ENCODE assay signal across 13 cellular contexts in the genomic region with DNA sequence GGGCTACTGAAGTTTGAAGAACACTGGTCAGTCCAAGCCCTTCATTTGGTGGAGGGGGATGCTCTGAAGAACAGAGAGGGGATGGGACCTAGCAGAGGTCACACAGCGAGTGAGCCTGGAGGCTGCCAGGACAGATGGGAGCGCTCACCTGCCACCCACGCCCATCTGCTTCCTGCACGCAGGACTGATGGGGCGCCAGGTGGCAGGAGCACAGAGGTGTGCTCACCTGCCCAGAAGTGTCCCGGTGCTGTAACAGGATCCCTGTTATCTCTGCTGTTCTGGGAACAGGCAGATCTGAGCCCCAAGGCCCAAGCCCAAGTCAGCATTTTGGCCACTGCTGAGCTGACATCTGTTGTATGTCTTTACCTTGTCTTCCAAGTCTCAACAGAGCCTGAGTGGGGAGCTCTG. TPM values are rescaled to one million over a fixed set of nuclear protein-coding genes. Genes with fewer than 3 reads are reported as not detected.
DNase-seq lines count a peak whose midpoint lies in the region; ATAC-seq and TF ChIP-seq lines count a peak whose summit lies in the region.
"Had no signal": no experiment of that assay in that cellular context is flagged by ENCODE, and none has a peak within 500 bp of the region (broad histone marks: within the 10 kb centered on the region; RNA-seq: fewer than 3 reads in every experiment).

No MANE protein-coding gene starts in this region.

- H4K20me1 ChIP-seq in mammary epithelial cell (ENCODE audit: insufficient read depth, low read length): peaks cover 2% of the 10 kb centered on the region

- peaks cover 35% of the 10 kb centered on the region for H3K4me1 ChIP-seq in mammary epithelial cell (ENCODE audit: insufficient read depth, low read length)

- no peaks in the 10 kb centered on the region for H3K79me2 ChIP-seq in mammary epithelial cell (ENCODE audit: insufficient read depth, low read length)

- BruUV-seq in mammary epithelial cell (replicated peaks; lab: Mats Ljungman, UMichigan): no TSS peak

- H3K4me3 ChIP-seq in mammary epithelial cell (replicated peaks in 1 of 3; ENCODE audit: insufficient read depth in 1 of 3, low read depth in 2 of 3, low read length in 3 of 3): no peak overlapping the region
- H3K4me3 ChIP-seq: GM12878, heart right ventricle had no signal

- no peak for TF ChIP-seq EP300 in Ishikawa (IDR thresholded peaks at IDR 0.05; ENCODE audit: borderline replicate concordance)

- H3K4me1 Mint-ChIP-seq in nephron: peaks cover 36% of the 10 kb centered on the region

- DNase-seq in COLO668 (lab: John Stamatoyannopoulos, UW; ENCODE audit: unreplicated experiment) (peak; percentile 99), mammary epithelial cell (peak; percentile 39), NCI-H1436 treated with DMSO at 0.1 percent for 48 hours (lab: John Stamatoyannopoulos, UW) (no peak), KBM-7 (no peak), islet precursor cell (no peak)
- DNase-seq: activated gamma-delta T cell treated with Interleukin-2 at 50 U/mL for 16 hours; CD4-positive, alpha-beta T cell; heart right ventricle; NCI-H1436 had no signal

- CTCF ChIA-PET in mammary epithelial cell (lab: Charles Lee; ENCODE audit: low non-redundant PET): no interaction called here

- H3K4me3 Mint-ChIP-seq in nephron: no peak overlapping the region
- H3K4me3 Mint-ChIP-seq: CD4-positive, alpha-beta T cell had no signal

- no peaks in the 10 kb centered on the region for H3K9me3 Mint-ChIP-seq in nephron
- H3K9me3 Mint-ChIP-seq: CD4-positive, alpha-beta T cell had no signal

- H2AFZ ChIP-seq in mammary epithelial cell (ENCODE audit: low read depth, low read length): peak overlapping the region; percentile 28

- no peaks in the 10 kb centered on the region for H3K36me3 ChIP-seq in mammary epithelial cell (ENCODE audit: insufficient read depth, low read length)
- H3K36me3 ChIP-seq: heart right ventricle had no signal

- peak; percentile 9; the same call in 1 of the 2 replicates for TF ChIP-seq RAD21 in Ishikawa (IDR thresholded peaks at IDR 0.05; ENCODE audit: low read depth)

- no peaks in the 10 kb centered on the region for H3K36me3 Mint-ChIP-seq in nephron (ENCODE audit: low read depth)

- intact Hi-C loops in mammary epithelial cell (cut with micrococcal nuclease): loop anchor here (2.0 to 5.0 kb wide), 3 partner anchors 39 to 138 kb away; partner anchors contain the start of gene EPHB2

- H3K27ac Mint-ChIP-seq in nephron: peak overlapping the region in 2 of 3 experiments; percentile 57 to 80
- H3K27ac Mint-ChIP-seq: CD4-positive, alpha-beta T cell had no signal

- H3K27me3 Mint-ChIP-seq in nephron (ENCODE audit: low read depth): peaks cover 5% of the 10 kb centered on the region

- dilution Hi-C loops in mammary epithelial cell (cut with HindIII; ENCODE audit: low sequenced_read_pairs): loop anchor here (5.0 to 10.0 kb wide), 2 partner anchors 144 to 149 kb away; no protein-coding TSS in a partner anchor

- ATAC-seq in GM21723 (IDR thresholded peaks at IDR 0.05; ENCODE audit: unreplicated experiment): no peak

- in situ Hi-C loops in mammary epithelial cell (cut with MboI; ENCODE audit: low sequenced_read_pairs in 2 of 2): no loop called here
- in situ Hi-C loops in KBM-7 (cut with MboI; ENCODE audit: low pct_unique_long_range_greater_than_20kb, low sequenced_read_pairs): no loop called here

- TF ChIP-seq CTCF in mammary epithelial cell (conservative IDR thresholded peaks at IDR 0.05 in 1 of 2, IDR thresholded peaks at IDR 0.05 in 1 of 2; ENCODE audit: extremely low read depth in 1 of 2, insufficient read depth in 1 of 2, low read depth in 1 of 2, low read length in 2 of 2): peak in 1 of 2 donors; percentile 41
- no peak for TF ChIP-seq CTCF in nephron (IDR thresholded peaks at IDR 0.05; ENCODE audit: unreplicated experiment in 3 of 3)

- no peaks in the 10 kb centered on the region for H3K9me3 ChIP-seq in mammary epithelial cell (replicated peaks; ENCODE audit: insufficient read depth, low read length)
- H3K9me3 ChIP-seq: heart right ventricle had no signal

- H3K4me2 ChIP-seq in mammary epithelial cell (ENCODE audit: insufficient read depth, low read depth, low read length): peak overlapping the region; percentile 8

- WGBS in mammary epithelial cell (ENCODE audit: low coverage, missing lambda C conversion rate): 0% methylated on average over 6 of the region's 6 CpGs

- peak overlapping the region; percentile 59 for H3K27ac ChIP-seq in mammary epithelial cell (ENCODE audit: insufficient read depth, low read depth, low read length)

- peak overlapping the region; percentile 1 for H3K9ac ChIP-seq in mammary epithelial cell (ENCODE audit: insufficient read depth, low read length)

- no peaks in the 10 kb centered on the region for H3K27me3 ChIP-seq in mammary epithelial cell (ENCODE audit: insufficient read depth, low read length)

TF ChIP-seq in Ishikawa, 13 proteins besides CTCF, POLR2A, EP300 and RAD21:
- TF ChIP-seq TCF12 (IDR thresholded peaks at IDR 0.05; ENCODE audit: low read depth) (no peak), CEBPB (IDR thresholded peaks at IDR 0.05) (no peak), FOXM1 (IDR thresholded peaks at IDR 0.05; ENCODE audit: borderline replicate concordance, low read depth) (no peak), CREB1 (IDR thresholded peaks at IDR 0.05; ENCODE audit: low read depth) (no peak), NFIC (IDR thresholded peaks at IDR 0.05) (no peak)
- TF ChIP-seq, protein P1, sequence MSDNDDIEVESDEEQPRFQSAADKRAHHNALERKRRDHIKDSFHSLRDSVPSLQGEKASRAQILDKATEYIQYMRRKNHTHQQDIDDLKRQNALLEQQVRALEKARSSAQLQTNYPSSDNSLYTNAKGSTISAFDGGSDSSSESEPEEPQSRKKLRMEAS (IDR thresholded peaks at IDR 0.05): no peak
- TF ChIP-seq, protein P2, sequence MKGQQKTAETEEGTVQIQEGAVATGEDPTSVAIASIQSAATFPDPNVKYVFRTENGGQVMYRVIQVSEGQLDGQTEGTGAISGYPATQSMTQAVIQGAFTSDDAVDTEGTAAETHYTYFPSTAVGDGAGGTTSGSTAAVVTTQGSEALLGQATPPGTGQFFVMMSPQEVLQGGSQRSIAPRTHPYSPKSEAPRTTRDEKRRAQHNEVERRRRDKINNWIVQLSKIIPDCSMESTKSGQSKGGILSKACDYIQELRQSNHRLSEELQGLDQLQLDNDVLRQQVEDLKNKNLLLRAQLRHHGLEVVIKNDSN (IDR thresholded peaks at IDR 0.05): no peak
- TF ChIP-seq, protein P3, sequence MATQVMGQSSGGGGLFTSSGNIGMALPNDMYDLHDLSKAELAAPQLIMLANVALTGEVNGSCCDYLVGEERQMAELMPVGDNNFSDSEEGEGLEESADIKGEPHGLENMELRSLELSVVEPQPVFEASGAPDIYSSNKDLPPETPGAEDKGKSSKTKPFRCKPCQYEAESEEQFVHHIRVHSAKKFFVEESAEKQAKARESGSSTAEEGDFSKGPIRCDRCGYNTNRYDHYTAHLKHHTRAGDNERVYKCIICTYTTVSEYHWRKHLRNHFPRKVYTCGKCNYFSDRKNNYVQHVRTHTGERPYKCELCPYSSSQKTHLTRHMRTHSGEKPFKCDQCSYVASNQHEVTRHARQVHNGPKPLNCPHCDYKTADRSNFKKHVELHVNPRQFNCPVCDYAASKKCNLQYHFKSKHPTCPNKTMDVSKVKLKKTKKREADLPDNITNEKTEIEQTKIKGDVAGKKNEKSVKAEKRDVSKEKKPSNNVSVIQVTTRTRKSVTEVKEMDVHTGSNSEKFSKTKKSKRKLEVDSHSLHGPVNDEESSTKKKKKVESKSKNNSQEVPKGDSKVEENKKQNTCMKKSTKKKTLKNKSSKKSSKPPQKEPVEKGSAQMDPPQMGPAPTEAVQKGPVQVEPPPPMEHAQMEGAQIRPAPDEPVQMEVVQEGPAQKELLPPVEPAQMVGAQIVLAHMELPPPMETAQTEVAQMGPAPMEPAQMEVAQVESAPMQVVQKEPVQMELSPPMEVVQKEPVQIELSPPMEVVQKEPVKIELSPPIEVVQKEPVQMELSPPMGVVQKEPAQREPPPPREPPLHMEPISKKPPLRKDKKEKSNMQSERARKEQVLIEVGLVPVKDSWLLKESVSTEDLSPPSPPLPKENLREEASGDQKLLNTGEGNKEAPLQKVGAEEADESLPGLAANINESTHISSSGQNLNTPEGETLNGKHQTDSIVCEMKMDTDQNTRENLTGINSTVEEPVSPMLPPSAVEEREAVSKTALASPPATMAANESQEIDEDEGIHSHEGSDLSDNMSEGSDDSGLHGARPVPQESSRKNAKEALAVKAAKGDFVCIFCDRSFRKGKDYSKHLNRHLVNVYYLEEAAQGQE (IDR thresholded peaks at IDR 0.05; ENCODE audit: low read depth): no peak

RNA-seq across cellular contexts. Expression of gene EPHB2, which starts 40.5 kb away (rescaled TPM):
- 10 to 100 TPM in 1 of 2 donors, 1 to 10 TPM in 1; 4.9 to 46.3 TPM for total RNA-seq in mammary epithelial cell
- polyA plus RNA-seq in mammary epithelial cell: 2.4 TPM
- 7.4 TPM for polyA minus RNA-seq in mammary epithelial cell

Comparison
In these comparisons a context has a peak if more than half of its experiments do, and no peak if none do; other contexts are left out.
1. DNase-seq: peak in COLO668 (single experiment) and mammary epithelial cell (single experiment); none in NCI-H1436 treated with DMSO at 0.1 percent for 48 hours (single experiment), KBM-7 (single experiment) and islet precursor cell (single experiment).